ENCODE assay signal across 18 cellular contexts in the genomic region with DNA sequence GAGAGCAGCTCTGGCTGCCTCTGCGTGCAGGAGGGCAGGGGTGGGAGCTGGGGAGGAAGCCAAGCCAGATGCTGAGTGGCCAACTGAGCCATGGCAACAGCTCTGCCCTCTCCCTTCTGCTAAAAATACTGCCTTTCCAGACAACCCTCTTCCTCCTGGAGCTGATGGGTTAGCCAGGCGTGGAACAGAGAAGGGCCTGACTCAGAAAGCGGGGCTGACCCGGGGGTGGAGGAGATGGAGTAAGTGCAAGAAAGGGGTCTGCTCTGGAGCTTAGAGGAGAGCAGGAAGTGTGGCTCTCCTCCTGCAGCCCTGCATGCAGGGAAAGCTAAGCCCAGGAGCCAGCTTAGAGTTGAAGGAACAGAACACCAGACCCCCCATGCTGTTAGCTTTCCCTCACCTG.
A peak's percentile ranks its signal among the peaks of the same experiment; 100 is the strongest.
DNase-seq lines count a peak whose midpoint lies in the region; ATAC-seq lines count a peak whose summit lies in the region.
"Had no signal": no experiment of that assay in that cellular context is flagged by ENCODE, and none has a peak within 500 bp of the region (broad histone marks: within the 10 kb centered on the region; RNA-seq: fewer than 3 reads in every experiment).

No MANE protein-coding gene starts in this region.

- ATAC-seq in HG02763 (IDR thresholded peaks at IDR 0.05; ENCODE audit: unreplicated experiment), result no peak

- DNase-seq in NCI-H2107 treated with DMSO at 0.1 percent for 48 hours (lab: John Stamatoyannopoulos, UW; ENCODE audit: unreplicated experiment) (peak; percentile 73), NCI-H2107 (lab: John Stamatoyannopoulos, UW) (no peak), NCI-H345 treated with DMSO at 0.1 percent for 48 hours (lab: John Stamatoyannopoulos, UW; ENCODE audit: unreplicated experiment) (peak; percentile 77), glomerular visceral epithelial cell (ENCODE audit: extremely low spot score) (peak; percentile 18), NCI-H446 treated with DMSO at 0.1 percent for 48 hours (lab: John Stamatoyannopoulos, UW) (no peak), NCI-H2081 treated with DMSO at 0.1 percent for 48 hours (lab: John Stamatoyannopoulos, UW) (no peak)
- DNase-seq: 8988T; CD8-positive, alpha-beta memory T cell; EL; GF-D8; Kasumi-1; NCI-H187 treated with DMSO at 0.1 percent for 48 hours; NCI-H2171 treated with DMSO at 0.1 percent for 48 hours; NCI-H748 treated with DMSO at 0.1 percent for 48 hours; Peyer's patch; SJCRH30; T-helper 1 cell had no signal

Comparison
In these comparisons a context has a peak if more than half of its experiments do, and no peak if none do; other contexts are left out.
1. DNase-seq: peak in NCI-H2107 treated with DMSO at 0.1 percent for 48 hours (single experiment), NCI-H345 treated with DMSO at 0.1 percent for 48 hours (single experiment) and glomerular visceral epithelial cell (single experiment); none in NCI-H2107 (single experiment), NCI-H446 treated with DMSO at 0.1 percent for 48 hours (single experiment) and NCI-H2081 treated with DMSO at 0.1 percent for 48 hours (single experiment).